ENCODE assay signal across 7 cellular contexts in genomic region chr2:237733677-237734300, GRCh38.
A peak's percentile ranks its signal among the peaks of the same experiment; 100 is the strongest.
DNase-seq lines count a peak whose midpoint lies in the region; ATAC-seq, FAIRE-seq and TF ChIP-seq lines count a peak whose summit lies in the region.

No MANE protein-coding gene starts in this region.

- H3K4me1 ChIP-seq in skeletal muscle tissue (ENCODE audit: control insufficient read depth in 3 of 3, insufficient read depth in 3 of 3, low read length in 3 of 3) = peaks cover 51 to 66% (median 61%) of the 10 kb centered on the region in 3 donors

- peaks cover 3 to 13% (median 11%) of the 10 kb centered on the region in 3 donors for H3K36me3 ChIP-seq in skeletal muscle tissue (ENCODE audit: control insufficient read depth in 3 of 3, insufficient read depth in 3 of 3, low read length in 3 of 3)

- peak overlapping the region in 1 of 3 donors; percentile 55 for H3K4me3 ChIP-seq in skeletal muscle tissue (ENCODE audit: low read length in 3 of 3)

- H3K27me3 ChIP-seq in skeletal muscle tissue (ENCODE audit: control insufficient read depth in 3 of 3, insufficient read depth in 3 of 3, low read length in 3 of 3) = no peaks in the 10 kb centered on the region

- peak; percentile 98 for FAIRE-seq in islet of Langerhans (lab: Jason Lieb, UNC)

- peak overlapping the region in 2 of 3 donors; percentile 0 to 18 for H3K9ac ChIP-seq in skeletal muscle tissue (ENCODE audit: low read depth in 1 of 3, low read length in 3 of 3)

- peak overlapping the region; percentile 73 for H3K27ac ChIP-seq in skeletal muscle tissue (ENCODE audit: low read depth, low read length)

- peak; percentile 69 for DNase-seq in HuH-7.5 (ENCODE audit: low spot score)
- no peak for DNase-seq in NK-92 (lab: John Stamatoyannopoulos, UW; ENCODE audit: unreplicated experiment)

- H3K9me3 ChIP-seq in skeletal muscle tissue (ENCODE audit: control insufficient read depth in 3 of 3, low read length in 3 of 3) = no peaks in the 10 kb centered on the region

- ATAC-seq in SK-N-SH treated with all-trans-retinoic acid at 6 μM for 48 hours (peak; percentile 9; the same call in 1 of the 3 replicates), GM21529 (IDR thresholded peaks at IDR 0.05; ENCODE audit: unreplicated experiment) (no peak), GM19035 (IDR thresholded peaks at IDR 0.05; ENCODE audit: unreplicated experiment) (no peak)

TF ChIP-seq in SK-N-SH treated with all-trans-retinoic acid at 6 μM for 48 hours, 23 proteins besides CTCF, POLR2A, EP300 and RAD21:
- peak; percentile 54; the same call in 1 of the 2 replicates for TF ChIP-seq TCF4 (CRISPR knock-in tag; IDR thresholded peaks at IDR 0.05; ENCODE audit: borderline replicate concordance)
- no peak for TF ChIP-seq SNAI2 (CRISPR knock-in tag; IDR thresholded peaks at IDR 0.05)
- peak; percentile 95 for TF ChIP-seq ARNTL (CRISPR knock-in tag; IDR thresholded peaks at IDR 0.05; ENCODE audit: borderline replicate concordance, low read depth)
- no peak for TF ChIP-seq ZNF565 (CRISPR knock-in tag; conservative IDR thresholded peaks at IDR 0.05; ENCODE audit: low read depth)
